ENCODE assay signal across 8 cellular contexts in the genomic region with DNA sequence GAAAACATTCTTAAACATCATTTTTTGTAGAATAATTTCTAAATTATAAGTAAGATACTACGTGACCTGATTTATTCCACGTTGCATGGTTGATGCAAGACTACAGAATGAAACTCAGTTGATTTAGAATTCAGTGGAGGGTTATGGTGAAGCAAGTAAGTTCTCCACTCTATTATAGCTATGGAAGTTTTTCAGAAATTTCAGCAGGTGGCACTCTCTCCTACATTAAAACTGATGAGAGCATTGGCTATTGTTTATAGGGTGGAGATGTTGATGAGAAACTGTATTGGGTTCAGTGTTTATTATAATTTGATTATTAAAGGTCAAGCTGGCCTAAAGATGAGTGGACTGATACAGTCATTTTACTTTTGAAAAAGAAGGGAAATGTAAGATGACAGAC.
A peak's percentile ranks its signal among the peaks of the same experiment; 100 is the strongest.
DNase-seq lines count a peak whose midpoint lies in the region; ATAC-seq, FAIRE-seq and TF ChIP-seq lines count a peak whose summit lies in the region.

No MANE protein-coding gene starts in this region.

- peak; percentile 60 for FAIRE-seq in islet of Langerhans (lab: Jason Lieb, UNC)

- ATAC-seq in GM18861 (IDR thresholded peaks at IDR 0.05; ENCODE audit: unreplicated experiment) (peak; percentile 74), HG03097 (IDR thresholded peaks at IDR 0.05; ENCODE audit: low FRiP score, unreplicated experiment) (peak; percentile 48), upper lobe of right lung (peak; percentile 72)

- peaks cover 2% of the 10 kb centered on the region for H3K36me3 ChIP-seq in BJ (ENCODE audit: control insufficient read depth, insufficient read depth, low read length)
- H3K36me3 ChIP-seq in upper lobe of right lung, result peaks cover 27% of the 10 kb centered on the region

- no peak overlapping the region for H3K27ac Mint-ChIP-seq in MCF 10A (ENCODE audit: low read depth, unreplicated experiment)

- no peaks in the 10 kb centered on the region for H3K4me1 ChIP-seq in upper lobe of right lung

- no peaks in the 10 kb centered on the region for H3K9me3 ChIP-seq in upper lobe of right lung

- no TSS peak for BruUV-seq in MCF 10A (replicated peaks; lab: Mats Ljungman, UMichigan)

- peak; percentile 55 for TF ChIP-seq CTCF in BJ (IDR thresholded peaks at IDR 0.05; ENCODE audit: insufficient read depth, low read depth, low read length)
- peak; percentile 45 for TF ChIP-seq CTCF in MCF 10A (IDR thresholded peaks at IDR 0.05; ENCODE audit: unreplicated experiment)
- peak; percentile 57 for TF ChIP-seq CTCF in upper lobe of right lung (IDR thresholded peaks at IDR 0.05)

- H3K4me3 ChIP-seq in BJ (ENCODE audit: low read depth, low read length), result no peak overlapping the region
- no peak overlapping the region for H3K4me3 ChIP-seq in upper lobe of right lung

- intact Hi-C loops in MCF 10A (cut with micrococcal nuclease) (loop anchor here (1.0 to 10.0 kb wide), 7 partner anchors 140 to 589 kb away; a partner anchor contains a TSS), upper lobe of right lung (cut with DNase I) (loop anchor here (10.0 kb wide), 1 partner anchor 348 kb away; no protein-coding TSS in a partner anchor)

- H3K27me3 Mint-ChIP-seq in MCF 10A (ENCODE audit: insufficient read depth, unreplicated experiment), result no peaks in the 10 kb centered on the region

- H3K27me3 ChIP-seq in BJ (ENCODE audit: control insufficient read depth, insufficient read depth, low read length) (no peaks in the 10 kb centered on the region), upper lobe of right lung (no peaks in the 10 kb centered on the region)

- DNase-seq in BJ (ENCODE audit: low read depth) (no peak), NCI-H510A (lab: John Stamatoyannopoulos, UW) (peak; percentile 4), MCF 10A (ENCODE audit: unreplicated experiment) (peak; percentile 49), upper lobe of right lung (no peak), ecto neural progenitor cell (ENCODE audit: low spot score) (no peak)

- POLR2A ChIA-PET in BJ (lab: Charles Lee), result interaction anchor here (0.9 kb wide), 1 partner anchor 347 kb away, joined by 4 read pairs; no protein-coding TSS in a partner anchor
- POLR2A ChIA-PET in MCF 10A (lab: Yijun Ruan, JAX), result interaction anchor here (1.0 to 1.2 kb wide), 2 partner anchors 248 to 346 kb away, joined by 5 read pairs; no protein-coding TSS in a partner anchor

- H3K27ac ChIP-seq in upper lobe of right lung, result no peak overlapping the region

- H3K9me3 Mint-ChIP-seq in MCF 10A (ENCODE audit: unreplicated experiment), result no peaks in the 10 kb centered on the region

- peaks cover 5% of the 10 kb centered on the region for H3K36me3 Mint-ChIP-seq in MCF 10A (ENCODE audit: insufficient read depth, unreplicated experiment)

- CTCF ChIA-PET in BJ (lab: Yijun Ruan, JAX), result interaction anchor here (0.6 to 3.8 kb wide), 17 partner anchors 13 to 586 kb away, joined by 3 to 30 read pairs (median 4); no protein-coding TSS in a partner anchor
- CTCF ChIA-PET in MCF 10A (lab: Yijun Ruan, JAX), result interaction anchor here (0.6 to 4.7 kb wide), 23 partner anchors 10 to 588 kb away, joined by 3 to 49 read pairs (median 3); no protein-coding TSS in a partner anchor

- no peak overlapping the region for H3K4me3 Mint-ChIP-seq in MCF 10A (ENCODE audit: unreplicated experiment)

- no peaks in the 10 kb centered on the region for H3K4me1 Mint-ChIP-seq in MCF 10A (ENCODE audit: insufficient read depth, unreplicated experiment)

Comparison
In these comparisons a context has a peak if more than half of its experiments do, and no peak if none do; other contexts are left out.
1. DNase-seq: peak in NCI-H510A (single experiment) and MCF 10A (single experiment); none in BJ (single experiment), upper lobe of right lung (single experiment) and ecto neural progenitor cell (single experiment).
2. Peak in every context shown above with its lines, with median percentiles within 50 percentile points of each other: CTCF ChIP-seq and ATAC-seq.